ENCODE assay signal across 9 cellular contexts in the genomic region with DNA sequence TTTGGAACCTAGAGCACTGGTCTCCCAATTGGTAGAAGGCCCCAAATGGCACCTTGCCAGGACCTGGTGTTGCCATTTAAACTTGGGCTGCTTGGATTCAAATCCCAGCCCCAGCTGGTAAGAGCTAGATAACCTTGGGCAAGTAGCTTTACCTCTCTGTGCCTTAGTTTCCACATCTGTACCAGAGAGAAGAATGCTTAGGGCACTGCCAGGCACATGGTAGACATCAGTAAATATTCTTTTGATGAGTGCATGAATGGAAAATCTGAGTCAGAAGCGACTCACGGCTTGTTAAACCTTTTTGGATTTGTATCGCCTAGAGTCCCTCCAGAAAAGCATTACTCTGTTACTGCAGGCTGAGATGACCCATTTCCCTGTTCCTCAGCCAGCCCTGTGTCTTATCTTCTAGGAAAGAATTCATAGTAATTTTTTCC.
DNase-seq lines count a peak whose midpoint lies in the region; ATAC-seq and TF ChIP-seq lines count a peak whose summit lies in the region.
"Had no signal": no experiment of that assay in that cellular context is flagged by ENCODE, and none has a peak within 500 bp of the region (broad histone marks: within the 10 kb centered on the region; RNA-seq: fewer than 3 reads in every experiment).

No MANE protein-coding gene starts in this region.

- H4K5ac ChIP-seq in H9 (ENCODE audit: insufficient read length, low read depth, low read length): no peak overlapping the region

- H2AK5ac ChIP-seq in H9 (ENCODE audit: insufficient read length, low read length): no peak overlapping the region

- no peak overlapping the region for H2BK20ac ChIP-seq in H9 (ENCODE audit: low read depth, low read length, poor library complexity, severe bottlenecking)

- H3K4me1 ChIP-seq in H9 (ENCODE audit: insufficient read depth, low read length): no peaks in the 10 kb centered on the region; the same call in 1 of the 2 replicates
- peaks cover 3% of the 10 kb centered on the region for H3K4me1 ChIP-seq in hepatocyte (ENCODE audit: insufficient read depth)
- H3K4me1 ChIP-seq in HAP-1: peaks cover under 1% of the 10 kb centered on the region

- no peak overlapping the region for H3T11ph ChIP-seq in H9 (ENCODE audit: low read length)

- no peak overlapping the region for H4K8ac ChIP-seq in H9 (replicated peaks; ENCODE audit: insufficient read length, low read depth, low read length)

- in situ Hi-C loops in HAP-1 (cut with MboI; ENCODE audit: low sequenced_read_pairs): no loop called here

- peaks cover 16 to 25% of the 10 kb centered on the region in 2 experiments for H3K4me1 Mint-ChIP-seq in H9
- H3K4me1 Mint-ChIP-seq in activated T-cell treated with anti-CD3 and anti-CD28 coated beads, Interleukin-2, amount 50 U/mL, for 4 hours (ENCODE audit: low read depth): peaks cover 13% of the 10 kb centered on the region
- H3K4me1 Mint-ChIP-seq in T-helper 17 cell: peaks cover 11% of the 10 kb centered on the region

- H4K20me1 ChIP-seq in H9 (ENCODE audit: control insufficient read depth, insufficient read depth, insufficient read length) (no peaks in the 10 kb centered on the region), hepatocyte (ENCODE audit: insufficient read depth, poor library complexity, severe bottlenecking) (no peaks in the 10 kb centered on the region)

- H3K9ac ChIP-seq in H9 (ENCODE audit: extremely low read depth, insufficient read length, low read length): no peak overlapping the region

- H3K27ac Mint-ChIP-seq in H9: no peak overlapping the region; a peak in 1 of 7 replicates
- H3K27ac Mint-ChIP-seq in T-helper 17 cell: no peak overlapping the region
- H3K27ac Mint-ChIP-seq: activated T-helper 1 cell treated with anti-CD3 and anti-CD28 coated beads, Interleukin-12 subunit alpha, Interleukin-12 subunit beta, Interleukin-2, Interleukin-4 antibody, amounts not matched to agents 30 ng/mL and 10 ng/mL and 1 ng/mL, durations not matched to agents 14 hours and 24 hours and 36 hours had no signal

- no peaks in the 10 kb centered on the region; the same call in 1 of the 2 replicates for H3K27me3 Mint-ChIP-seq in H9 (ENCODE audit: low read depth)
- H3K27me3 Mint-ChIP-seq in activated T-cell treated with anti-CD3 and anti-CD28 coated beads, Interleukin-2, amount 50 U/mL, for 4 hours (ENCODE audit: low read depth): no peaks in the 10 kb centered on the region
- no peaks in the 10 kb centered on the region for H3K27me3 Mint-ChIP-seq in T-helper 17 cell

- H3K36me3 Mint-ChIP-seq in H9 (ENCODE audit: insufficient read depth in 1 of 3, low read depth in 3 of 3) (peaks cover 0 to 15% (median 6%) of the 10 kb centered on the region in 3 experiments; a peak in 3 of 7 replicates), T-helper 17 cell (ENCODE audit: low read depth) (no peaks in the 10 kb centered on the region)
- peaks cover 5% of the 10 kb centered on the region for H3K36me3 Mint-ChIP-seq in activated T-cell treated with anti-CD3 and anti-CD28 coated beads, Interleukin-2, amount 50 U/mL, for 4 hours (ENCODE audit: insufficient read depth)

- H3K56ac ChIP-seq in H9 (ENCODE audit: insufficient read length, low read depth, low read length): no peak overlapping the region

- no peak overlapping the region for H2BK120ac ChIP-seq in H9 (ENCODE audit: low read depth, low read length, poor library complexity, severe bottlenecking)

- DNase-seq in AG04450 (ENCODE audit: low read depth, low spot score): peak; percentile 72
- DNase-seq in H9: no peak
- DNase-seq in activated T-cell treated with anti-CD3 and anti-CD28 coated beads, Interleukin-2, amount 50 U/mL, for 4 hours: no peak
- DNase-seq in hepatocyte (ENCODE audit: low spot score): peak; percentile 58
- DNase-seq in HAP-1 (ENCODE audit: low spot score in 2 of 2): no peak
- DNase-seq in T-helper 17 cell: no peak
- no peak for DNase-seq in NCI-H748 (lab: John Stamatoyannopoulos, UW; ENCODE audit: unreplicated experiment)

- H3K18ac ChIP-seq in H9 (ENCODE audit: insufficient read length, low read depth, low read length): no peak overlapping the region

- H2BK5ac ChIP-seq in H9 (ENCODE audit: insufficient read length, low read length): no peak overlapping the region

- H3K4me3 Mint-ChIP-seq in H9: no peak overlapping the region
- no peak overlapping the region for H3K4me3 Mint-ChIP-seq in activated T-cell treated with anti-CD3 and anti-CD28 coated beads, Interleukin-2, amount 50 U/mL, for 4 hours
- H3K4me3 Mint-ChIP-seq in T-helper 17 cell: no peak overlapping the region
- H3K4me3 Mint-ChIP-seq: activated T-helper 1 cell treated with anti-CD3 and anti-CD28 coated beads, Interleukin-12 subunit alpha, Interleukin-12 subunit beta, Interleukin-2, Interleukin-4 antibody, amounts not matched to agents 30 ng/mL and 10 ng/mL and 1 ng/mL, durations not matched to agents 14 hours and 24 hours and 36 hours had no signal

- H3K9me2 ChIP-seq in hepatocyte (replicated peaks; ENCODE audit: insufficient read depth): no peaks in the 10 kb centered on the region

- H2AFZ ChIP-seq in H9 (ENCODE audit: low read length): no peak overlapping the region
- no peak overlapping the region for H2AFZ ChIP-seq in hepatocyte

- H3K23me2 ChIP-seq in H9 (ENCODE audit: insufficient read length, low read depth, low read length, poor library complexity, severe bottlenecking): no peaks in the 10 kb centered on the region

- WGBS in H9 (ENCODE audit: extremely low coverage, insufficient read length, low lambda C conversion rate): no CpG with 5 or more reads among the region's 3 CpGs
- 62% methylated on average over 3 of the region's 3 CpGs for WGBS in hepatocyte (ENCODE audit: low lambda C conversion rate, missing lambda C conversion rate)

- H3K4me3 ChIP-seq in AG04450 (ENCODE audit: low read depth, low read length) (no peak overlapping the region), hepatocyte (no peak overlapping the region), HAP-1 (no peak overlapping the region)

- TF ChIP-seq CTCF in AG04450 (IDR thresholded peaks at IDR 0.05; ENCODE audit: low read depth, low read length) (no peak), H9 (conservative IDR thresholded peaks at IDR 0.05) (no peak), hepatocyte (IDR thresholded peaks at IDR 0.05; ENCODE audit: poor library complexity) (no peak)

- H3K27ac ChIP-seq in AG04450 (ENCODE audit: low read depth, low read length) (peak overlapping the region; percentile 90), H9 (ENCODE audit: insufficient read length, low read depth, low read length) (peak overlapping the region; percentile 39), hepatocyte (peak overlapping the region; percentile 56)

- no peak overlapping the region for H4K91ac ChIP-seq in H9 (ENCODE audit: insufficient read length, low read depth, low read length)

- no peak overlapping the region for H3K14ac ChIP-seq in H9 (ENCODE audit: insufficient read depth, low read length)

- no peaks in the 10 kb centered on the region for H3K79me1 ChIP-seq in H9 (ENCODE audit: insufficient read depth, low read depth, low read length, poor library complexity, severe bottlenecking)

- H3K23ac ChIP-seq in H9 (ENCODE audit: insufficient read length, low read depth, low read length): no peak overlapping the region

- CTCF ChIA-PET in AG04450 (lab: Charles Lee): interaction anchor here (1.2 kb wide), 1 partner anchor 43 kb away, joined by 3 read pairs; no protein-coding TSS in a partner anchor

- H2BK15ac ChIP-seq in H9 (ENCODE audit: low read depth, low read length): no peak overlapping the region

- no peak overlapping the region for H3K4ac ChIP-seq in H9 (ENCODE audit: low read depth, low read length)

- H3K79me2 ChIP-seq in H9 (ENCODE audit: insufficient read depth, low read length) (no peaks in the 10 kb centered on the region), hepatocyte (peaks cover 63% of the 10 kb centered on the region)

- H3K4me2 ChIP-seq in H9 (ENCODE audit: insufficient read depth, insufficient read length, low read length) (no peak overlapping the region), hepatocyte (no peak overlapping the region)

- H3K27me3 ChIP-seq in AG04450 (ENCODE audit: control insufficient read depth, insufficient read depth, low read length): no peaks in the 10 kb centered on the region
- H3K27me3 ChIP-seq in H9 (ENCODE audit: insufficient read depth, low read length): no peaks in the 10 kb centered on the region; the same call in 1 of the 2 replicates
- H3K27me3 ChIP-seq in hepatocyte: no peaks in the 10 kb centered on the region
- no peaks in the 10 kb centered on the region for H3K27me3 ChIP-seq in HAP-1 (ENCODE audit: low read depth)

- peaks cover 4% of the 10 kb centered on the region; the same call in 1 of the 2 replicates for H3K9me3 ChIP-seq in AG04450 (ENCODE audit: control insufficient read depth, insufficient read depth, low read length)
- H3K9me3 ChIP-seq in H9 (ENCODE audit: control insufficient read depth, low read depth, low read length): no peaks in the 10 kb centered on the region
- H3K9me3 ChIP-seq in hepatocyte (ENCODE audit: low read depth): no peaks in the 10 kb centered on the region
- H3K9me3 ChIP-seq in HAP-1: no peaks in the 10 kb centered on the region
- no peaks in the 10 kb centered on the region for H3K9me3 ChIP-seq in T-helper 17 cell (ENCODE audit: control insufficient read depth, low read length, poor library complexity, severe bottlenecking)

- POLR2A ChIA-PET in AG04450 (lab: Yijun Ruan, JAX): interaction anchor here (0.7 to 1.2 kb wide), 2 partner anchors 90 to 470 kb away, joined by 3 to 5 read pairs; partner anchors contain the start of gene SIPA1L3

- H3K36me3 ChIP-seq in hepatocyte (replicated peaks; ENCODE audit: insufficient read depth, low read depth) (no peaks in the 10 kb centered on the region), HAP-1 (replicated peaks) (no peaks in the 10 kb centered on the region)

- H2BK12ac ChIP-seq in H9 (ENCODE audit: insufficient read length, low read depth, low read length): no peak overlapping the region

- ATAC-seq in activated T-cell treated with anti-CD3 and anti-CD28 coated beads, Interleukin-2, amount 50 U/mL, for 4 hours: peak; percentile 53 to 58
- ATAC-seq in T-helper 17 cell: no peak
- ATAC-seq in GM21576 (IDR thresholded peaks at IDR 0.05; ENCODE audit: unreplicated experiment): no peak

- peaks cover 0 to 2% of the 10 kb centered on the region in 2 experiments; a peak in 1 of 5 replicates for H3K9me3 Mint-ChIP-seq in H9
- no peaks in the 10 kb centered on the region for H3K9me3 Mint-ChIP-seq in activated T-cell treated with anti-CD3 and anti-CD28 coated beads, Interleukin-2, amount 50 U/mL, for 4 hours
- H3K9me3 Mint-ChIP-seq: activated T-helper 1 cell treated with anti-CD3 and anti-CD28 coated beads, Interleukin-12 subunit alpha, Interleukin-12 subunit beta, Interleukin-2, Interleukin-4 antibody, amounts not matched to agents 30 ng/mL and 10 ng/mL and 1 ng/mL, durations not matched to agents 14 hours and 24 hours and 36 hours had no signal

Comparison
In these comparisons a context has a peak if more than half of its experiments do, and no peak if none do; other contexts are left out.
1. DNase-seq: peak in AG04450 (single experiment) and hepatocyte (single experiment); none in H9 (single experiment), activated T-cell treated with anti-CD3 and anti-CD28 coated beads, Interleukin-2, amount 50 U/mL, for 4 hours (single experiment), HAP-1 (0 of 2), T-helper 17 cell (0 of 3) and NCI-H748 (single experiment).
2. H3K27ac ChIP-seq: peak in every context shown above with its lines; median percentile 90 in AG04450; 56 in hepatocyte; 39 in H9.
3. ATAC-seq: peak in activated T-cell treated with anti-CD3 and anti-CD28 coated beads, Interleukin-2, amount 50 U/mL, for 4 hours (2 of 2); none in T-helper 17 cell (single experiment) and GM21576 (single experiment).